In genomic region chr2:148554459-148555247, GRCh38 we compare ENCODE assay signal across 16 cellular contexts.
DNase-seq lines count a peak whose midpoint lies in the region; ATAC-seq and TF ChIP-seq lines count a peak whose summit lies in the region.
"Had no signal": no experiment of that assay in that cellular context is flagged by ENCODE, and none has a peak within 500 bp of the region (broad histone marks: within the 10 kb centered on the region; RNA-seq: fewer than 3 reads in every experiment).

No MANE protein-coding gene starts in this region.

- H3K36me3 Mint-ChIP-seq in T-helper 2 cell treated with Interferon-gamma antibody and Interleukin-4, amounts not matched to agents 5 μg/mL and 100 μg/mL, for 36 hours (ENCODE audit: low read depth) = no peaks in the 10 kb centered on the region
- H3K36me3 Mint-ChIP-seq: IgD-negative memory B cell had no signal

- in situ Hi-C loops in GM13977 (cut with MboI; ENCODE audit: low pct_unique_long_range_greater_than_20kb, low sequenced_read_pairs, unreplicated experiment) = no loop called here

- H3K27me3 Mint-ChIP-seq in T-helper 2 cell treated with Interferon-gamma antibody and Interleukin-4, amounts not matched to agents 5 μg/mL and 100 μg/mL, for 36 hours (ENCODE audit: low read depth) = no peaks in the 10 kb centered on the region
- H3K27me3 Mint-ChIP-seq: activated naive CD8-positive, alpha-beta T cell treated with anti-CD3 and anti-CD28 coated beads, Interleukin-2, amount 10 ng/mL, durations not matched to agents 7 days and 5 days; central memory CD8-positive, alpha-beta T cell; IgD-negative memory B cell had no signal

- no peak overlapping the region for H3K4me3 Mint-ChIP-seq in T-helper 2 cell treated with Interferon-gamma antibody and Interleukin-4, amounts not matched to agents 5 μg/mL and 100 μg/mL, for 36 hours
- H3K4me3 Mint-ChIP-seq: activated naive CD8-positive, alpha-beta T cell treated with anti-CD3 and anti-CD28 coated beads, Interleukin-2, amount 10 ng/mL, durations not matched to agents 7 days and 5 days; central memory CD8-positive, alpha-beta T cell; IgD-negative memory B cell; naive B cell had no signal

- ATAC-seq in GM21737 (IDR thresholded peaks at IDR 0.05; ENCODE audit: unreplicated experiment) = no peak

- TF ChIP-seq CTCF in GM13977 (IDR thresholded peaks at IDR 0.05; ENCODE audit: extremely low read depth, insufficient read depth, missing control alignments) = no peak

- peak; percentile 76 for DNase-seq in EL
- DNase-seq in HT1080 (ENCODE audit: low read depth) = peak; percentile 42
- DNase-seq in astrocyte of the hippocampus (ENCODE audit: low read depth, low spot score) = peak; percentile 77
- DNase-seq in kidney tubule cell (ENCODE audit: low spot score) = peak; percentile 62
- DNase-seq in GM13977 (ENCODE audit: low spot score) = no peak
- DNase-seq in T-helper 2 cell treated with Interferon-gamma antibody and Interleukin-4, amounts not matched to agents 5 μg/mL and 100 μg/mL, for 36 hours (ENCODE audit: low spot score) = no peak
- DNase-seq: activated naive CD8-positive, alpha-beta T cell treated with anti-CD3 and anti-CD28 coated beads, Interleukin-2, amount 10 ng/mL, durations not matched to agents 7 days and 5 days; naive B cell; NCI-H2029; NCI-H748 treated with DMSO at 0.1 percent for 48 hours; retina; T-helper 1 cell; thyroid gland had no signal

- H3K4me1 Mint-ChIP-seq in T-helper 2 cell treated with Interferon-gamma antibody and Interleukin-4, amounts not matched to agents 5 μg/mL and 100 μg/mL, for 36 hours (ENCODE audit: low read depth) = peaks cover 6% of the 10 kb centered on the region
- H3K4me1 Mint-ChIP-seq: central memory CD8-positive, alpha-beta T cell; naive B cell had no signal

- peaks cover 5% of the 10 kb centered on the region for H3K9me3 Mint-ChIP-seq in T-helper 2 cell treated with Interferon-gamma antibody and Interleukin-4, amounts not matched to agents 5 μg/mL and 100 μg/mL, for 36 hours

- no peak overlapping the region for H3K27ac Mint-ChIP-seq in T-helper 2 cell treated with Interferon-gamma antibody and Interleukin-4, amounts not matched to agents 5 μg/mL and 100 μg/mL, for 36 hours
- H3K27ac Mint-ChIP-seq: activated naive CD8-positive, alpha-beta T cell treated with anti-CD3 and anti-CD28 coated beads, Interleukin-2, amount 10 ng/mL, durations not matched to agents 7 days and 5 days; IgD-negative memory B cell; naive B cell had no signal

Comparison
In these comparisons a context has a peak if more than half of its experiments do, and no peak if none do; other contexts are left out.
1. DNase-seq: peak in EL (single experiment), HT1080 (single experiment), astrocyte of the hippocampus (single experiment) and kidney tubule cell (single experiment); none in GM13977 (single experiment) and T-helper 2 cell treated with Interferon-gamma antibody and Interleukin-4, amounts not matched to agents 5 μg/mL and 100 μg/mL, for 36 hours (single experiment).